ENCODE assay signal across 12 cellular contexts in genomic region chr18:75276813-75277628, GRCh38.
DNase-seq lines count a peak whose midpoint lies in the region; ATAC-seq and TF ChIP-seq lines count a peak whose summit lies in the region.
"Had no signal": no experiment of that assay in that cellular context is flagged by ENCODE, and none has a peak within 500 bp of the region (broad histone marks: within the 10 kb centered on the region; RNA-seq: fewer than 3 reads in every experiment).

No MANE protein-coding gene starts in this region.

- H3K27ac Mint-ChIP-seq in CD4-positive, alpha-beta T cell: peak overlapping the region; percentile 62
- peak overlapping the region; percentile 43 for H3K27ac Mint-ChIP-seq in activated naive CD8-positive, alpha-beta T cell treated with anti-CD3 and anti-CD28 coated beads, Interleukin-2, amount 50 U/mL, for 24 hours
- peak overlapping the region; percentile 20 to 76 (median 68) for H3K27ac Mint-ChIP-seq in naive thymus-derived CD8-positive, alpha-beta T cell

- H3K4me3 Mint-ChIP-seq in CD4-positive, alpha-beta T cell: no peak overlapping the region
- no peak overlapping the region for H3K4me3 Mint-ChIP-seq in activated naive CD8-positive, alpha-beta T cell treated with anti-CD3 and anti-CD28 coated beads, Interleukin-2, amount 50 U/mL, for 24 hours
- H3K4me3 Mint-ChIP-seq in naive thymus-derived CD8-positive, alpha-beta T cell: peak overlapping the region in 1 of 10 donors; percentile 26

- no peaks in the 10 kb centered on the region for H3K27me3 ChIP-seq in CD4-positive, alpha-beta T cell (ENCODE audit: control insufficient read depth, insufficient read depth, low read length)
- no peaks in the 10 kb centered on the region for H3K27me3 ChIP-seq in vagina
- H3K27me3 ChIP-seq in esophagus squamous epithelium: no peaks in the 10 kb centered on the region

- intact Hi-C loops in CD4-positive, alpha-beta T cell (cut with DNase I, micrococcal nuclease): no loop called here
- intact Hi-C loops in vagina (cut with DNase I) (no loop called here), esophagus squamous epithelium (cut with DNase I) (no loop called here)

- no peaks in the 10 kb centered on the region for H3K9me3 Mint-ChIP-seq in CD4-positive, alpha-beta T cell
- H3K9me3 Mint-ChIP-seq in activated naive CD8-positive, alpha-beta T cell treated with anti-CD3 and anti-CD28 coated beads, Interleukin-2, amount 50 U/mL, for 24 hours: no peaks in the 10 kb centered on the region
- H3K9me3 Mint-ChIP-seq in naive thymus-derived CD8-positive, alpha-beta T cell: no peaks in the 10 kb centered on the region

- H3K4me1 Mint-ChIP-seq in CD4-positive, alpha-beta T cell (ENCODE audit: low read depth): peaks cover 68% of the 10 kb centered on the region
- H3K4me1 Mint-ChIP-seq in activated naive CD8-positive, alpha-beta T cell treated with anti-CD3 and anti-CD28 coated beads, Interleukin-2, amount 50 U/mL, for 24 hours: peaks cover 33% of the 10 kb centered on the region
- peaks cover 33 to 81% (median 68%) of the 10 kb centered on the region in 4 donors for H3K4me1 Mint-ChIP-seq in naive thymus-derived CD8-positive, alpha-beta T cell

- POLR2A ChIA-PET in CD4-positive, alpha-beta T cell (lab: Charles Lee): interaction anchor here (0.7 kb wide), 1 partner anchor 29 kb away, joined by 3 read pairs; no protein-coding TSS in a partner anchor
- POLR2A ChIA-PET in naive thymus-derived CD8-positive, alpha-beta T cell (lab: Charles Lee): no interaction called here

- H3K36me3 ChIP-seq in vagina (no peaks in the 10 kb centered on the region), esophagus squamous epithelium (peaks cover 0 to 1% (median 0%) of the 10 kb centered on the region in 3 donors)

- DNase-seq in CD4-positive, alpha-beta T cell: no peak
- peak; percentile 49 for DNase-seq in GM04503 (ENCODE audit: low read depth)
- no peak for DNase-seq in activated naive CD8-positive, alpha-beta T cell treated with anti-CD3 and anti-CD28 coated beads, Interleukin-2, amount 50 U/mL, for 24 hours
- DNase-seq in naive thymus-derived CD8-positive, alpha-beta T cell: no peak
- DNase-seq in vagina (ENCODE audit: extremely low spot score in 2 of 2): no peak
- no peak for DNase-seq in esophagus squamous epithelium (lab: John Stamatoyannopoulos, UW)
- no peak for DNase-seq in activated effector memory CD4-positive, alpha-beta T cell treated with anti-CD3 and anti-CD28 coated beads, Interleukin-2, amount 50 U/mL, for 16 hours
- DNase-seq: activated effector memory CD4-positive, alpha-beta T cell treated with Interleukin-2 at 50 U/mL for 16 hours; PC-3; T-helper 9 cell had no signal

- H3K9me3 ChIP-seq in CD4-positive, alpha-beta T cell (ENCODE audit: control insufficient read depth, low read length): no peaks in the 10 kb centered on the region
- H3K9me3 ChIP-seq in vagina: no peaks in the 10 kb centered on the region
- no peaks in the 10 kb centered on the region for H3K9me3 ChIP-seq in esophagus squamous epithelium

- TF ChIP-seq POLR2A in vagina (IDR thresholded peaks at IDR 0.05) (no peak), esophagus squamous epithelium (IDR thresholded peaks at IDR 0.05) (no peak)

- no peak for TF ChIP-seq CTCF in CD4-positive, alpha-beta T cell (IDR thresholded peaks at IDR 0.05)
- TF ChIP-seq CTCF in vagina (IDR thresholded peaks at IDR 0.05): no peak
- TF ChIP-seq CTCF in esophagus squamous epithelium (IDR thresholded peaks at IDR 0.05): no peak

- no peaks in the 10 kb centered on the region for H3K27me3 Mint-ChIP-seq in CD4-positive, alpha-beta T cell
- no peaks in the 10 kb centered on the region for H3K27me3 Mint-ChIP-seq in activated naive CD8-positive, alpha-beta T cell treated with anti-CD3 and anti-CD28 coated beads, Interleukin-2, amount 50 U/mL, for 24 hours
- no peaks in the 10 kb centered on the region for H3K27me3 Mint-ChIP-seq in naive thymus-derived CD8-positive, alpha-beta T cell

- no peak overlapping the region for H3K27ac ChIP-seq in CD4-positive, alpha-beta T cell (ENCODE audit: low read depth, low read length)
- no peak overlapping the region for H3K27ac ChIP-seq in vagina
- no peak overlapping the region for H3K27ac ChIP-seq in esophagus squamous epithelium

- H3K36me3 Mint-ChIP-seq in CD4-positive, alpha-beta T cell (ENCODE audit: low read depth): peaks cover 9% of the 10 kb centered on the region
- H3K36me3 Mint-ChIP-seq in activated naive CD8-positive, alpha-beta T cell treated with anti-CD3 and anti-CD28 coated beads, Interleukin-2, amount 50 U/mL, for 24 hours (ENCODE audit: low read depth): peaks cover 4% of the 10 kb centered on the region
- peaks cover 0 to 5% (median 4%) of the 10 kb centered on the region in 3 donors for H3K36me3 Mint-ChIP-seq in naive thymus-derived CD8-positive, alpha-beta T cell

- ATAC-seq in CD4-positive, alpha-beta T cell (ENCODE audit: poor library complexity): no peak
- ATAC-seq in activated naive CD8-positive, alpha-beta T cell treated with anti-CD3 and anti-CD28 coated beads, Interleukin-2, amount 50 U/mL, for 24 hours: peak; percentile 72
- ATAC-seq in naive thymus-derived CD8-positive, alpha-beta T cell: no peak
- ATAC-seq in HG03139 (IDR thresholded peaks at IDR 0.05; ENCODE audit: unreplicated experiment): no peak
- ATAC-seq: PC-3, sciatic nerve had no signal

- H3K4me1 ChIP-seq in vagina: peaks cover 23% of the 10 kb centered on the region
- peaks cover 0 to 40% (median 15%) of the 10 kb centered on the region in 3 donors for H3K4me1 ChIP-seq in esophagus squamous epithelium

- H3K4me3 ChIP-seq in vagina (no peak overlapping the region), esophagus squamous epithelium (no peak overlapping the region)

- CTCF ChIA-PET in CD4-positive, alpha-beta T cell (lab: Charles Lee): no interaction called here

- WGBS in esophagus squamous epithelium, 2 donors: 73 to 81% methylated on average over 11 to 16 of the region's 16 CpGs
